Comparison of ENCODE assay signal across 16 cellular contexts in the genomic region with DNA sequence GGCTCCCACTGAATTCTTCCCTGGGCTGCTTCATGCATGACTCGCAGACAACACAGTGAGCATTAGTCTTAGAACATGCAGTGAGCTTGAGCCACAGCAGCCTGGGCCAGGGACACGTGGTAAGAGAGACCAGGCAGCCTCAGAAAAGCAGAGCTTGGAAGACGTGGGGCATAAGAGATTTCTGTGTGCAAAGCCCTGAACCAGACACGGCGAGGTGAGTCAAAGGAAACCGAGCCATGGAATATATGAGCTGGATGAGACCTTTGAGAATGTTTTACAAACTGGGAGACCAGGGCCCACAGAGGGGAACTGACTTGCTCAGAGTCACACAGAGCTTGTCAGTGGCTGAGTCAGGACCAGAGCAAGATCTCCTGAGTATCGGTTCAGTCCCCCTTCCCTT. TPM values are rescaled to one million over a fixed set of nuclear protein-coding genes. Genes with fewer than 3 reads are reported as not detected.
DNase-seq lines count a peak whose midpoint lies in the region; ATAC-seq and TF ChIP-seq lines count a peak whose summit lies in the region.
"Had no signal": no experiment of that assay in that cellular context is flagged by ENCODE, and none has a peak within 500 bp of the region (broad histone marks: within the 10 kb centered on the region; RNA-seq: fewer than 3 reads in every experiment).

No MANE protein-coding gene starts in this region.

- ATAC-seq in activated naive CD8-positive, alpha-beta T cell treated with anti-CD3 and anti-CD28 coated beads, Interleukin-2, amount 50 U/mL, for 24 hours, result peak; percentile 93
- no peak for ATAC-seq in GM21515 (IDR thresholded peaks at IDR 0.05; ENCODE audit: unreplicated experiment)
- ATAC-seq in HG03039 (IDR thresholded peaks at IDR 0.05; ENCODE audit: unreplicated experiment), result no peak
- ATAC-seq: natural killer cell treated with Interleukin-12 subunit alpha and Interleukin-12 subunit beta and Interleukin-15 and Interleukin-18, amount 100 ng/mL, for 72 hours had no signal

- peak overlapping the region; percentile 37 for H3K27ac Mint-ChIP-seq in activated naive CD8-positive, alpha-beta T cell treated with anti-CD3 and anti-CD28 coated beads, Interleukin-2, amount 50 U/mL, for 24 hours
- no peak overlapping the region for H3K27ac Mint-ChIP-seq in activated naive CD8-positive, alpha-beta T cell treated with anti-CD3 and anti-CD28 coated beads for 36 hours
- H3K27ac Mint-ChIP-seq: natural killer cell treated with Interleukin-12 subunit alpha and Interleukin-12 subunit beta and Interleukin-15 and Interleukin-18, amount 100 ng/mL, for 72 hours had no signal

- 86 to 87% methylated on average over 7 of the region's 7 CpGs for whole genome bisulfite sequencing in mesodermal cell (ENCODE audit: insufficient coverage in 2 of 2), 2 experiments

- intact Hi-C loops in colonic mucosa (cut with DNase I), result no loop called here

- peaks cover 1% of the 10 kb centered on the region for H3K9me3 Mint-ChIP-seq in activated naive CD8-positive, alpha-beta T cell treated with anti-CD3 and anti-CD28 coated beads, Interleukin-2, amount 50 U/mL, for 24 hours
- H3K9me3 Mint-ChIP-seq in activated naive CD8-positive, alpha-beta T cell treated with anti-CD3 and anti-CD28 coated beads for 36 hours, result peaks cover 3% of the 10 kb centered on the region
- H3K9me3 Mint-ChIP-seq: natural killer cell treated with Interleukin-12 subunit alpha and Interleukin-12 subunit beta and Interleukin-15 and Interleukin-18, amount 100 ng/mL, for 72 hours had no signal

- no peaks in the 10 kb centered on the region for H3K27me3 ChIP-seq in colonic mucosa
- no peaks in the 10 kb centered on the region for H3K27me3 ChIP-seq in stomach smooth muscle (ENCODE audit: control insufficient read depth in 1 of 2, insufficient read depth in 2 of 2, low read length in 2 of 2)

- no peak overlapping the region for H3K4me3 Mint-ChIP-seq in activated naive CD8-positive, alpha-beta T cell treated with anti-CD3 and anti-CD28 coated beads, Interleukin-2, amount 50 U/mL, for 24 hours
- no peak overlapping the region for H3K4me3 Mint-ChIP-seq in activated naive CD8-positive, alpha-beta T cell treated with anti-CD3 and anti-CD28 coated beads for 36 hours
- H3K4me3 Mint-ChIP-seq: natural killer cell treated with Interleukin-12 subunit alpha and Interleukin-12 subunit beta and Interleukin-15 and Interleukin-18, amount 100 ng/mL, for 72 hours had no signal

- H3K36me3 Mint-ChIP-seq in activated naive CD8-positive, alpha-beta T cell treated with anti-CD3 and anti-CD28 coated beads, Interleukin-2, amount 50 U/mL, for 24 hours (ENCODE audit: low read depth), result no peaks in the 10 kb centered on the region
- no peaks in the 10 kb centered on the region for H3K36me3 Mint-ChIP-seq in activated naive CD8-positive, alpha-beta T cell treated with anti-CD3 and anti-CD28 coated beads for 36 hours
- H3K36me3 Mint-ChIP-seq: natural killer cell treated with Interleukin-12 subunit alpha and Interleukin-12 subunit beta and Interleukin-15 and Interleukin-18, amount 100 ng/mL, for 72 hours had no signal

- H3K4me3 ChIP-seq in colonic mucosa (no peak overlapping the region), mesodermal cell (ENCODE audit: extremely low read depth, insufficient read depth, low read length, poor library complexity, severe bottlenecking) (no peak overlapping the region), stomach smooth muscle (ENCODE audit: low read length in 2 of 2) (peak overlapping the region; percentile 43 to 66)
- H3K4me3 ChIP-seq: BLaER1 treated with 17β-estradiol and CSF1 and Interleukin-3, amounts not matched to agents 10 nM and 100 nM; tibial nerve had no signal

- H3K4me1 ChIP-seq in colonic mucosa, result no peaks in the 10 kb centered on the region
- peaks cover 28% of the 10 kb centered on the region for H3K4me1 ChIP-seq in mesodermal cell (ENCODE audit: control insufficient read depth, insufficient read depth, low read length, poor library complexity, severe bottlenecking)
- H3K4me1 ChIP-seq in stomach smooth muscle (ENCODE audit: control insufficient read depth, insufficient read depth, low read length), result peaks cover 55% of the 10 kb centered on the region
- H3K4me1 ChIP-seq: BLaER1 treated with 17β-estradiol and CSF1 and Interleukin-3, amounts not matched to agents 10 nM and 100 nM had no signal

- DNase-seq in activated naive CD8-positive, alpha-beta T cell treated with anti-CD3 and anti-CD28 coated beads, Interleukin-2, amount 50 U/mL, for 24 hours, result peak; percentile 43
- DNase-seq in activated naive CD8-positive, alpha-beta T cell treated with anti-CD3 and anti-CD28 coated beads for 36 hours, result no peak
- no peak for DNase-seq in colonic mucosa
- no peak for DNase-seq in 8988T
- DNase-seq: activated naive CD4-positive, alpha-beta T cell treated with anti-CD3 and anti-CD28 coated beads, Interleukin-2, amount 50 U/mL, for 16 hours; effector memory CD4-positive, alpha-beta T cell; NCI-H1048; NCI-H526; SHP77 treated with DMSO at 0.1 percent for 48 hours had no signal

- H3K27me3 Mint-ChIP-seq in activated naive CD8-positive, alpha-beta T cell treated with anti-CD3 and anti-CD28 coated beads, Interleukin-2, amount 50 U/mL, for 24 hours, result peaks cover 17% of the 10 kb centered on the region
- peaks cover 4% of the 10 kb centered on the region for H3K27me3 Mint-ChIP-seq in activated naive CD8-positive, alpha-beta T cell treated with anti-CD3 and anti-CD28 coated beads for 36 hours

- no peak for TF ChIP-seq CTCF in colonic mucosa (IDR thresholded peaks at IDR 0.05)

- H3K9me3 ChIP-seq in colonic mucosa (no peaks in the 10 kb centered on the region), mesodermal cell (ENCODE audit: control insufficient read depth, low read length) (no peaks in the 10 kb centered on the region), stomach smooth muscle (ENCODE audit: control insufficient read depth in 2 of 2, low read length in 2 of 2) (no peaks in the 10 kb centered on the region)

- peaks cover 13% of the 10 kb centered on the region for H3K4me1 Mint-ChIP-seq in activated naive CD8-positive, alpha-beta T cell treated with anti-CD3 and anti-CD28 coated beads, Interleukin-2, amount 50 U/mL, for 24 hours
- peaks cover 2% of the 10 kb centered on the region for H3K4me1 Mint-ChIP-seq in activated naive CD8-positive, alpha-beta T cell treated with anti-CD3 and anti-CD28 coated beads for 36 hours

- no peaks in the 10 kb centered on the region for H3K36me3 ChIP-seq in colonic mucosa
- no peaks in the 10 kb centered on the region for H3K36me3 ChIP-seq in mesodermal cell (ENCODE audit: control insufficient read depth, insufficient read depth, low read length)
- H3K36me3 ChIP-seq in stomach smooth muscle (ENCODE audit: control insufficient read depth in 2 of 2, insufficient read depth in 2 of 2, low read length in 2 of 2), result no peaks in the 10 kb centered on the region
- H3K36me3 ChIP-seq: BLaER1 treated with 17β-estradiol and CSF1 and Interleukin-3, amounts not matched to agents 10 nM and 100 nM; tibial nerve had no signal

- H3K9ac ChIP-seq in colonic mucosa (ENCODE audit: low read depth in 2 of 2, low read length in 2 of 2), result no peak overlapping the region
- H3K9ac ChIP-seq in stomach smooth muscle (ENCODE audit: low read length in 2 of 2), result peak overlapping the region in 1 of 2 donors; percentile 42
- H3K9ac ChIP-seq: BLaER1 treated with 17β-estradiol and CSF1 and Interleukin-3, amounts not matched to agents 10 nM and 100 nM had no signal

- H3K27ac ChIP-seq in colonic mucosa (peak overlapping the region; percentile 65), mesodermal cell (ENCODE audit: low read depth, low read length, severe bottlenecking) (peak overlapping the region; percentile 87), stomach smooth muscle (ENCODE audit: low read length) (peak overlapping the region; percentile 95)
- H3K27ac ChIP-seq: BLaER1 treated with 17β-estradiol and CSF1 and Interleukin-3, amounts not matched to agents 10 nM and 100 nM had no signal

RNA-seq across cellular contexts. Expression of gene FXYD6, which starts 8.5 kb away (rescaled TPM):
- total RNA-seq in activated naive CD8-positive, alpha-beta T cell treated with anti-CD3 and anti-CD28 coated beads for 36 hours, result under 1 TPM in 1 of 2 experiments, not detected in 1; 0.18 TPM
- 10 to 100 TPM in 1 of 2 donors, 1 to 10 TPM in 1; 6.4 to 29.8 TPM for total RNA-seq in colonic mucosa
- polyA plus RNA-seq in mesodermal cell (2013, experiment 1 of 2), result 147 TPM
- polyA plus RNA-seq in mesodermal cell (2013, experiment 2 of 2), result 143 TPM
- total RNA-seq: natural killer cell treated with Interleukin-12 subunit alpha and Interleukin-12 subunit beta and Interleukin-15 and Interleukin-18, amount 100 ng/mL, for 72 hours had no signal

RNA-seq across cellular contexts. Expression of gene TMPRSS13, which starts 44.2 kb away (rescaled TPM):
- 1 to 10 TPM; 1.9 to 3.4 TPM for total RNA-seq in activated naive CD8-positive, alpha-beta T cell treated with anti-CD3 and anti-CD28 coated beads for 36 hours
- total RNA-seq in colonic mucosa, result 1 to 10 TPM; 1.5 to 1.6 TPM
- polyA plus RNA-seq in mesodermal cell (2013, experiment 1 of 2), result 0.18 TPM
- polyA plus RNA-seq in mesodermal cell (2013, experiment 2 of 2), result 0.35 TPM

Comparison
In these comparisons a context has a peak if more than half of its experiments do, and no peak if none do; other contexts are left out.
1. H3K4me3 ChIP-seq: peak in stomach smooth muscle (2 of 2); none in colonic mucosa (single experiment) and mesodermal cell (single experiment).
2. RNA of gene FXYD6, which starts 8.5 kb away (total RNA-seq): 6.4 to 29.8 TPM in colonic mucosa; 0.18 TPM in activated naive CD8-positive, alpha-beta T cell treated with anti-CD3 and anti-CD28 coated beads for 36 hours; every median in the first group is over 4 times any median in the second.
3. Peak in every context shown above with its lines, with median percentiles within 50 percentile points of each other: H3K27ac ChIP-seq.